Comparison of ENCODE assay signal across 10 cellular contexts in the genomic region with DNA sequence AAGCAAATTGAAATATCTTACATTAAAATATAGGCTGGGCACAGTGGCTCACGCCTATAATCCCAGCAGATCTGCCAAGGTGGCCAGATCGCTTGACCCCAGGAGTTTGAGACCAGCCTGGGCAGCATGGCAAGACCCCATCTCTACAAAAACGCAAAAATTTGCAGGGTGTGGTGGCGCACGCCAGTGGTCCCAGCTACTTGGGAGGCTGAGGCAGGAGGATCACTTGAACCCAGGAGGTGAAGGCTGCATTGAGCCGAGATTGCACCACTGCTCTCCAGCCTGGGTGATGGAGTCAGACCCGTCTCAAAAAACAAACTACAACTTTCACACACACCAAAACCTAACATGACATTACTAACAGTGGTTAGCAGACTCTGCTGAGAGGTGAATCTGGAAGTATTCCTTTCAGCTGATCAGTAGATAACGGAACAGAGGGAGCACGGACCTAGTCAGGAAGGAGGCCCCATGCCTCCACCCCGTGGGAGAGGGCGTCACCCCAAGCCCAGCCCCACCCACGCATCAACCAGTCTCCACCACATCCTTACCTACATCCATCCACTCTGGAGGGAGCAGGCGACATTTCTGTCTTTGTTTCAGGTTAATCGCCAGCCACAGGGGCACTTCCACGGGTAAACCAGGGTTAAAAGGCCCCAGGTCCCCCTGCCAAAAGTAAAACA. TPM values are rescaled to one million over a fixed set of nuclear protein-coding genes. Genes with fewer than 3 reads are reported as not detected.
DNase-seq lines count a peak whose midpoint lies in the region; ATAC-seq and TF ChIP-seq lines count a peak whose summit lies in the region.
"Had no signal": no experiment of that assay in that cellular context is flagged by ENCODE, and none has a peak within 500 bp of the region (broad histone marks: within the 10 kb centered on the region; RNA-seq: fewer than 3 reads in every experiment).

No MANE protein-coding gene starts in this region.

- dilution Hi-C loops in mammary epithelial cell (cut with HindIII; ENCODE audit: low sequenced_read_pairs): no loop called here

- intact Hi-C loops in mammary epithelial cell (cut with micrococcal nuclease) (no loop called here), vagina (cut with DNase I) (no loop called here)

- H3K9me3 Mint-ChIP-seq in stimulated activated effector memory CD8-positive, alpha-beta T cell treated with anti-CD3 and anti-CD28 coated beads, Interleukin-12 subunit alpha, Interleukin-12 subunit beta, amount 100 ng/mL, for 72 hours: no peaks in the 10 kb centered on the region

- H3K9me3 ChIP-seq in OCI-LY1 (ENCODE audit: low read length): no peaks in the 10 kb centered on the region
- no peaks in the 10 kb centered on the region for H3K9me3 ChIP-seq in mammary epithelial cell (replicated peaks; ENCODE audit: insufficient read depth, low read length)
- H3K9me3 ChIP-seq in vagina: no peaks in the 10 kb centered on the region
- H3K9me3 ChIP-seq: heart left ventricle had no signal

- H3K4me2 ChIP-seq in OCI-LY1 (ENCODE audit: low read length) (peak overlapping the region; percentile 65), mammary epithelial cell (ENCODE audit: insufficient read depth, low read depth, low read length) (peak overlapping the region; percentile 98)

- H3K9me2 ChIP-seq in OCI-LY1 (ENCODE audit: low read depth, low read length): no peaks in the 10 kb centered on the region

- H2AFZ ChIP-seq in OCI-LY1 (ENCODE audit: low read length): no peak overlapping the region
- H2AFZ ChIP-seq in mammary epithelial cell (ENCODE audit: low read depth, low read length): no peak overlapping the region

- H3K79me2 ChIP-seq in OCI-LY1 (ENCODE audit: insufficient read depth, low read length) (peaks cover 4% of the 10 kb centered on the region), mammary epithelial cell (ENCODE audit: insufficient read depth, low read length) (peaks cover 29% of the 10 kb centered on the region)

- H3K9ac ChIP-seq in OCI-LY1 (ENCODE audit: low read length) (peak overlapping the region; percentile 77), mammary epithelial cell (ENCODE audit: insufficient read depth, low read length) (no peak overlapping the region)

- in situ Hi-C loops in mammary epithelial cell (cut with MboI; ENCODE audit: low sequenced_read_pairs in 2 of 2): no loop called here

- CTCF ChIA-PET in mammary epithelial cell (lab: Charles Lee; ENCODE audit: low non-redundant PET): no interaction called here

- peak; percentile 14 for ATAC-seq in stimulated activated effector memory CD8-positive, alpha-beta T cell treated with anti-CD3 and anti-CD28 coated beads, Interleukin-12 subunit alpha, Interleukin-12 subunit beta, amount 100 ng/mL, for 72 hours
- no peak for ATAC-seq in GM21529 (IDR thresholded peaks at IDR 0.05; ENCODE audit: unreplicated experiment)
- ATAC-seq: heart left ventricle had no signal

- peaks cover 3% of the 10 kb centered on the region; the same call in 1 of the 2 replicates for H3F3A ChIP-seq in OCI-LY1 (ENCODE audit: insufficient read depth, low read length)

- no peak for TF ChIP-seq CTCF in OCI-LY1 (IDR thresholded peaks at IDR 0.05; ENCODE audit: low read length)
- TF ChIP-seq CTCF in mammary epithelial cell (conservative IDR thresholded peaks at IDR 0.05 in 1 of 2, IDR thresholded peaks at IDR 0.05 in 1 of 2; ENCODE audit: extremely low read depth in 1 of 2, insufficient read depth in 1 of 2, low read depth in 1 of 2, low read length in 2 of 2): no peak
- TF ChIP-seq CTCF in vagina (IDR thresholded peaks at IDR 0.05): no peak

- no peak for TF ChIP-seq POLR2A in vagina (IDR thresholded peaks at IDR 0.05)

- no peaks in the 10 kb centered on the region for H4K20me1 ChIP-seq in OCI-LY1 (ENCODE audit: insufficient read depth, low read length)
- no peaks in the 10 kb centered on the region for H4K20me1 ChIP-seq in mammary epithelial cell (ENCODE audit: insufficient read depth, low read length)

- no peak overlapping the region for H3K27ac Mint-ChIP-seq in stimulated activated effector memory CD8-positive, alpha-beta T cell treated with anti-CD3 and anti-CD28 coated beads, Interleukin-12 subunit alpha, Interleukin-12 subunit beta, amount 100 ng/mL, for 72 hours

- WGBS in mammary epithelial cell (ENCODE audit: low coverage, missing lambda C conversion rate): 93% methylated on average over 10 of the region's 15 CpGs

- BruUV-seq in mammary epithelial cell (replicated peaks; lab: Mats Ljungman, UMichigan): no TSS peak

- H3K4me1 ChIP-seq in OCI-LY1 (ENCODE audit: insufficient read depth, low read length, severe bottlenecking) (peaks cover 40% of the 10 kb centered on the region), mammary epithelial cell (ENCODE audit: insufficient read depth, low read length) (peaks cover 7% of the 10 kb centered on the region), vagina (peaks cover 16% of the 10 kb centered on the region)

- peaks cover 32% of the 10 kb centered on the region; the same call in 1 of the 2 replicates for H3K36me3 ChIP-seq in OCI-LY1 (ENCODE audit: insufficient read depth, low read length)
- peaks cover 4% of the 10 kb centered on the region for H3K36me3 ChIP-seq in mammary epithelial cell (ENCODE audit: insufficient read depth, low read length)
- no peaks in the 10 kb centered on the region for H3K36me3 ChIP-seq in vagina
- H3K36me3 ChIP-seq: heart left ventricle had no signal

- peak; percentile 23 for DNase-seq in activated T-cell treated with anti-CD3 and anti-CD28 coated beads for 48 hours (ENCODE audit: low read depth)
- DNase-seq in activated T-cell treated with anti-CD3 and anti-CD28 coated beads, Interleukin-2, amount 50 U/mL, for 1 hour: no peak
- DNase-seq in mammary epithelial cell: no peak
- peak in 1 of 2 donors; percentile 58 for DNase-seq in stimulated activated effector memory CD8-positive, alpha-beta T cell treated with anti-CD3 and anti-CD28 coated beads, Interleukin-12 subunit alpha, Interleukin-12 subunit beta, amount 100 ng/mL, for 72 hours (ENCODE audit: low spot score in 2 of 2)
- DNase-seq in vagina (ENCODE audit: extremely low spot score in 2 of 2): no peak
- DNase-seq in activated CD4-positive, CD25-positive, alpha-beta regulatory T cell treated with anti-CD3 and anti-CD28 coated beads, Interleukin-2, amount 50 U/mL, for 72 hours: no peak
- DNase-seq: SW 1271 had no signal

- peaks cover 24% of the 10 kb centered on the region for H3K4me1 Mint-ChIP-seq in stimulated activated effector memory CD8-positive, alpha-beta T cell treated with anti-CD3 and anti-CD28 coated beads, Interleukin-12 subunit alpha, Interleukin-12 subunit beta, amount 100 ng/mL, for 72 hours

- no peaks in the 10 kb centered on the region for H3K27me3 ChIP-seq in OCI-LY1 (ENCODE audit: insufficient read depth, low read length)
- no peaks in the 10 kb centered on the region for H3K27me3 ChIP-seq in mammary epithelial cell (ENCODE audit: insufficient read depth, low read length)
- no peaks in the 10 kb centered on the region for H3K27me3 ChIP-seq in vagina
- H3K27me3 ChIP-seq: heart left ventricle had no signal

- H3K36me3 Mint-ChIP-seq in stimulated activated effector memory CD8-positive, alpha-beta T cell treated with anti-CD3 and anti-CD28 coated beads, Interleukin-12 subunit alpha, Interleukin-12 subunit beta, amount 100 ng/mL, for 72 hours: peaks cover 44% of the 10 kb centered on the region

- peak overlapping the region; percentile 81 for H3K4me3 ChIP-seq in OCI-LY1 (ENCODE audit: low read depth, low read length, poor library complexity, severe bottlenecking)
- no peak overlapping the region for H3K4me3 ChIP-seq in mammary epithelial cell (replicated peaks in 1 of 3; ENCODE audit: insufficient read depth in 1 of 3, low read depth in 2 of 3, low read length in 3 of 3)
- no peak overlapping the region for H3K4me3 ChIP-seq in vagina

- H3K27ac ChIP-seq in OCI-LY1 (ENCODE audit: low read depth, low read length, poor library complexity, severe bottlenecking) (peak overlapping the region; percentile 82), mammary epithelial cell (ENCODE audit: insufficient read depth, low read depth, low read length) (no peak overlapping the region), vagina (no peak overlapping the region)
- H3K27ac ChIP-seq: heart left ventricle had no signal

- H3K4me3 Mint-ChIP-seq in stimulated activated effector memory CD8-positive, alpha-beta T cell treated with anti-CD3 and anti-CD28 coated beads, Interleukin-12 subunit alpha, Interleukin-12 subunit beta, amount 100 ng/mL, for 72 hours: peak overlapping the region; percentile 73

RNA-seq across cellular contexts. Expression of gene GINS2, which starts 1.7 kb away (rescaled TPM):
- total RNA-seq in mammary epithelial cell (10 to 100 TPM in 1 of 2 donors, 1 to 10 TPM in 1; 1.5 to 32.5 TPM), vagina (0.25 TPM)
- polyA plus RNA-seq in mammary epithelial cell: 23.2 TPM
- polyA minus RNA-seq in mammary epithelial cell: 8.8 TPM
